17 cellular contexts compared by ENCODE assay signal in the genomic region with DNA sequence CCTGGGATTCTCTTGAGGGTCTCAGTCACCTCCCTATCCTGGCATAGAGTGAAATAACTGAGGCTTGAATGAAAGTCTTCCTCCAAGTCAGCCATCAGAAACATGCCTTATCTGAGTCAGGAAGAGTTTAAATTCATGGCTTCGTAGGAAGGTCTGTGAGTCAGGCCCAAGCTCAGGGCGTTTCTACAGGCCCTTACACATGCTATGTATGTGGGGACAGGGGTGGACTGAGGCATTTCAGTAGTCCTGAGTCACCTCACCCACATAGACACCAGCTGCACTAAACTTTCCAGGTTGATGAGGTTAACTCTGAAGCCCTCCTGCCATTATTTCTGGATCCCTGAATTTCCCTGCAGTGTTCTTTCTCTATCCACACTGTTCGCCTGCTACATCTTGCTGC.
A peak's percentile ranks its signal among the peaks of the same experiment; 100 is the strongest.
DNase-seq lines count a peak whose midpoint lies in the region; ATAC-seq and TF ChIP-seq lines count a peak whose summit lies in the region.
"Had no signal": no experiment of that assay in that cellular context is flagged by ENCODE, and none has a peak within 500 bp of the region (broad histone marks: within the 10 kb centered on the region; RNA-seq: fewer than 3 reads in every experiment).

No MANE protein-coding gene starts in this region.

- H3K27ac ChIP-seq in body of pancreas (no peak overlapping the region), tibial nerve (no peak overlapping the region)
- H3K27ac ChIP-seq in CD8-positive, alpha-beta T cell (ENCODE audit: low read depth, low read length), result no peak overlapping the region
- H3K27ac ChIP-seq: left lung, ovary, sigmoid colon had no signal

- H3K4me1 Mint-ChIP-seq in CD8-positive, alpha-beta T cell (ENCODE audit: low read depth), result no peaks in the 10 kb centered on the region

- POLR2A ChIA-PET in CD8-positive, alpha-beta T cell (lab: Charles Lee), result no interaction called here

- H3K4me1 ChIP-seq in body of pancreas (no peaks in the 10 kb centered on the region), tibial nerve (no peaks in the 10 kb centered on the region)
- no peaks in the 10 kb centered on the region for H3K4me1 ChIP-seq in CD8-positive, alpha-beta T cell (ENCODE audit: insufficient read depth, low read length)
- H3K4me1 ChIP-seq: left lung, sigmoid colon had no signal

- no peak for TF ChIP-seq EP300 in tibial nerve (IDR thresholded peaks at IDR 0.05)

- TF ChIP-seq POLR2A in body of pancreas (IDR thresholded peaks at IDR 0.05) (no peak), tibial nerve (IDR thresholded peaks at IDR 0.05) (no peak)

- H3K27me3 Mint-ChIP-seq in CD8-positive, alpha-beta T cell (ENCODE audit: low read depth), result no peaks in the 10 kb centered on the region
- H3K27me3 Mint-ChIP-seq: activated naive CD4-positive, alpha-beta T cell treated with anti-CD3 and anti-CD28 coated beads, Interleukin-2, amount 50 U/mL, for 24 hours had no signal

- no peak overlapping the region for H3K4me3 Mint-ChIP-seq in CD8-positive, alpha-beta T cell
- H3K4me3 Mint-ChIP-seq: activated naive CD4-positive, alpha-beta T cell treated with anti-CD3 and anti-CD28 coated beads, Interleukin-2, amount 50 U/mL, for 24 hours; type B pancreatic cell had no signal

- intact Hi-C loops in body of pancreas (cut with DNase I), result no loop called here
- intact Hi-C loops in CD8-positive, alpha-beta T cell (cut with DNase I, micrococcal nuclease), result loop anchor here (5.0 to 10.0 kb wide), 5 partner anchors 469 to 849 kb away; no protein-coding TSS in a partner anchor

- CTCF ChIA-PET in CD8-positive, alpha-beta T cell (lab: Charles Lee), result interaction anchor here (1.3 kb wide), 1 partner anchor 558 kb away, joined by 3 read pairs; no protein-coding TSS in a partner anchor

- DNase-seq in AG08395 (ENCODE audit: low spot score), result peak; percentile 30
- peak; percentile 30 for DNase-seq in AG20443 (ENCODE audit: low spot score)
- DNase-seq in epithelial cell of esophagus (ENCODE audit: low read depth), result peak; percentile 66
- no peak for DNase-seq in body of pancreas
- no peak for DNase-seq in CD8-positive, alpha-beta T cell
- DNase-seq in tibial nerve (ENCODE audit: low spot score in 2 of 2), result no peak
- DNase-seq: activated CD8-positive, alpha-beta memory T cell treated with anti-CD3 and anti-CD28 coated beads, Interleukin-2, amount 50 U/mL, for 4 hours; central memory CD4-positive, alpha-beta T cell; effector CD8-positive, alpha-beta T cell; Karpas-422; left lung; ovary; sigmoid colon; stimulated activated naive CD4-positive, alpha-beta T cell had no signal

- H3K36me3 ChIP-seq in body of pancreas (replicated peaks in 1 of 2; ENCODE audit: insufficient read depth in 1 of 2, low read depth in 2 of 2) (no peaks in the 10 kb centered on the region), tibial nerve (no peaks in the 10 kb centered on the region)
- H3K36me3 ChIP-seq in CD8-positive, alpha-beta T cell (ENCODE audit: insufficient read depth, low read length), result no peaks in the 10 kb centered on the region
- H3K36me3 ChIP-seq: left lung, ovary, sigmoid colon had no signal

- no peaks in the 10 kb centered on the region for H3K9me3 Mint-ChIP-seq in CD8-positive, alpha-beta T cell
- H3K9me3 Mint-ChIP-seq: activated naive CD4-positive, alpha-beta T cell treated with anti-CD3 and anti-CD28 coated beads, Interleukin-2, amount 50 U/mL, for 24 hours; type B pancreatic cell had no signal

- H3K36me3 Mint-ChIP-seq in CD8-positive, alpha-beta T cell, result no peaks in the 10 kb centered on the region
- H3K36me3 Mint-ChIP-seq: activated naive CD4-positive, alpha-beta T cell treated with anti-CD3 and anti-CD28 coated beads, Interleukin-2, amount 50 U/mL, for 24 hours; type B pancreatic cell had no signal

- TF ChIP-seq CTCF in epithelial cell of esophagus (IDR thresholded peaks at IDR 0.05; ENCODE audit: insufficient read depth, low read depth, low read length, missing control alignments) (no peak), body of pancreas (IDR thresholded peaks at IDR 0.05) (no peak), tibial nerve (IDR thresholded peaks at IDR 0.05) (no peak)
- TF ChIP-seq CTCF in CD8-positive, alpha-beta T cell (IDR thresholded peaks at IDR 0.05), result no peak

- H3K4me3 ChIP-seq in epithelial cell of esophagus (ENCODE audit: low read length), result no peak overlapping the region
- H3K4me3 ChIP-seq in body of pancreas, result no peak overlapping the region
- no peak overlapping the region for H3K4me3 ChIP-seq in CD8-positive, alpha-beta T cell (ENCODE audit: low read depth, low read length)
- no peak overlapping the region for H3K4me3 ChIP-seq in tibial nerve
- H3K4me3 ChIP-seq: left lung, ovary, sigmoid colon had no signal

- ATAC-seq in HG02885 (IDR thresholded peaks at IDR 0.05; ENCODE audit: poor library complexity, unreplicated experiment), result peak; percentile 57
- no peak for ATAC-seq in body of pancreas
- no peak for ATAC-seq in CD8-positive, alpha-beta T cell
- ATAC-seq: left lung had no signal

- H3K27me3 ChIP-seq in body of pancreas (no peaks in the 10 kb centered on the region), tibial nerve (no peaks in the 10 kb centered on the region)
- no peaks in the 10 kb centered on the region for H3K27me3 ChIP-seq in CD8-positive, alpha-beta T cell (ENCODE audit: insufficient read depth, low read length)
- H3K27me3 ChIP-seq: left lung, ovary, sigmoid colon had no signal

- WGBS in body of pancreas, 2 donors, result 68 to 76% methylated on average over 1 to 3 of the region's 3 CpGs
- 74 to 80% methylated on average over 3 of the region's 3 CpGs for WGBS in tibial nerve, 2 donors

- H3K9me3 ChIP-seq in body of pancreas (no peaks in the 10 kb centered on the region), tibial nerve (no peaks in the 10 kb centered on the region)
- no peaks in the 10 kb centered on the region for H3K9me3 ChIP-seq in CD8-positive, alpha-beta T cell (ENCODE audit: low read length)
- H3K9me3 ChIP-seq: left lung, ovary, sigmoid colon had no signal

- H3K27ac Mint-ChIP-seq in CD8-positive, alpha-beta T cell, result no peak overlapping the region
- H3K27ac Mint-ChIP-seq: activated naive CD4-positive, alpha-beta T cell treated with anti-CD3 and anti-CD28 coated beads, Interleukin-2, amount 50 U/mL, for 24 hours; type B pancreatic cell had no signal

Comparison
In these comparisons a context has a peak if more than half of its experiments do, and no peak if none do; other contexts are left out.
1. DNase-seq: peak in AG08395 (single experiment), AG20443 (single experiment) and epithelial cell of esophagus (single experiment); none in body of pancreas (0 of 4), CD8-positive, alpha-beta T cell (0 of 7) and tibial nerve (0 of 2).